Comparison of ENCODE assay signal across 8 cellular contexts in the genomic region with DNA sequence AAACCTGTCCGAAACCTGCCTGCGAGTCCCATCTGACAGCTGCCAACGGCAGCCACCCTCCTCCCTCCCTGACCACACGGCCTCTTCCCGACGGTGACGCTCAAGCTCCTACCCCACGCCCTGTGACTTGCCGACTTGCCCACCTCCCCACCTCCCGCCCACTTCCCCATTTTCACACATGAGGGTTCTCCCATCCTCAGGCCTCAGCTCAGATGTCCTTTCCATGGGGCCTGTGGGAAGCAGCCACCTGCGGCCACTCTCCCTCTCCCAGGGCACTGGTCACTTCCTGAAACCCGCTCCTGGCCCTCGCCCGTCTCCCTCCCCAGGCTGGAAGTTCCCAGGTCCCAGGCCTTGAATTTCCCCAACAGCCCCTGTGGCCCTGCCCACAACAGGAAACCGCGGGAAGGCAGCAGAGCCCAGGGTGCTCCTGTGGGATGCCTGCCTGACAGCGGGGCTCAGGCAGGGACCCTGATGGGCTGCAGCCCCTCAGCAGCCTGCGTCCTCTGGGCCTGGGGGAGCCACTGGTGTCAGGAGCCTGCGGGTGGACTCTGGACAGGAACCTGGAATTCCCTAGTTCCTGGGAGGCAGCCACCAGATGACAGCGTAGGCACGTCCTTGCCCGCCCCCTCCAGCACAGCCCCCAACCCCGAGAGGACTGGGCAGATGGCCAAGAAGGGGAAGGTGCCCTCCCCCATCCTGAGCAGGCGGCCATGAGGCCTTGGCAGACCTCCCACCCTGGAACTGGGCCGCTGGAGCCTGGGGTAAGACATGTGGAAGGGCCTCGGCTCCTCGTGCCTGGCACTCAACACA.
DNase-seq lines count a peak whose midpoint lies in the region; ATAC-seq and TF ChIP-seq lines count a peak whose summit lies in the region.

No MANE protein-coding gene starts in this region.

- H3K4me3 Mint-ChIP-seq in T-helper 17 cell = peak overlapping the region; percentile 86
- H3K4me3 Mint-ChIP-seq in mesothelial cell of epicardium = peak overlapping the region; percentile 36

- TF ChIP-seq CTCF in NB4 (IDR thresholded peaks at IDR 0.05; ENCODE audit: low read depth, low read length) (no peak), mesothelial cell of epicardium (IDR thresholded peaks at IDR 0.05; ENCODE audit: unreplicated experiment) (no peak)

- H3K36me3 Mint-ChIP-seq in T-helper 17 cell (ENCODE audit: low read depth) (peaks cover 4% of the 10 kb centered on the region), mesothelial cell of epicardium (no peaks in the 10 kb centered on the region)

- no peak for TF ChIP-seq POLR2A in NB4 (IDR thresholded peaks at IDR 0.05; ENCODE audit: extremely low read depth, insufficient read length)

- H3K27ac Mint-ChIP-seq in T-helper 17 cell (no peak overlapping the region), mesothelial cell of epicardium (peak overlapping the region; percentile 75)

- no peaks in the 10 kb centered on the region for H3K9me3 ChIP-seq in T-helper 17 cell (ENCODE audit: control insufficient read depth, low read length, poor library complexity, severe bottlenecking)

- no peaks in the 10 kb centered on the region for H3K9me3 Mint-ChIP-seq in mesothelial cell of epicardium

- peak overlapping the region; percentile 21 for H3K4me3 ChIP-seq in NB4 (ENCODE audit: low read depth, low read length)

- peak; percentile 61 for DNase-seq in DMS 273 treated with DMSO at 0.1 percent for 48 hours (lab: John Stamatoyannopoulos, UW)
- peak; percentile 92 for DNase-seq in NB4 (ENCODE audit: low read depth)
- no peak for DNase-seq in T-helper 17 cell
- no peak for DNase-seq in mesothelial cell of epicardium (ENCODE audit: low spot score in 2 of 2, unreplicated experiment in 2 of 2)
- no peak for DNase-seq in NK-92 (lab: John Stamatoyannopoulos, UW; ENCODE audit: unreplicated experiment)
- no peak for DNase-seq in activated CD4-positive, alpha-beta T cell treated with anti-CD3 and anti-CD28 coated beads for 48 hours

- no peaks in the 10 kb centered on the region for H3K27me3 Mint-ChIP-seq in T-helper 17 cell
- H3K27me3 Mint-ChIP-seq in mesothelial cell of epicardium (ENCODE audit: low read depth) = peaks cover 85% of the 10 kb centered on the region

- ATAC-seq in T-helper 17 cell (no peak), GM18502 (IDR thresholded peaks at IDR 0.05; ENCODE audit: poor library complexity, unreplicated experiment) (no peak), GM19467 (IDR thresholded peaks at IDR 0.05; ENCODE audit: unreplicated experiment) (no peak)

- H3K4me1 Mint-ChIP-seq in T-helper 17 cell (peaks cover 19% of the 10 kb centered on the region), mesothelial cell of epicardium (peaks cover 32% of the 10 kb centered on the region)

Comparison
In these comparisons a context has a peak if more than half of its experiments do, and no peak if none do; other contexts are left out.
1. DNase-seq: peak in DMS 273 treated with DMSO at 0.1 percent for 48 hours (single experiment) and NB4 (single experiment); none in T-helper 17 cell (0 of 3), mesothelial cell of epicardium (0 of 2), NK-92 (single experiment) and activated CD4-positive, alpha-beta T cell treated with anti-CD3 and anti-CD28 coated beads for 48 hours (single experiment).